18 cellular contexts compared by ENCODE assay signal in genomic region chr1:187229496-187229895, GRCh38.
"Had no signal": no experiment of that assay in that cellular context is flagged by ENCODE, and none has a peak within 500 bp of the region (broad histone marks: within the 10 kb centered on the region; RNA-seq: fewer than 3 reads in every experiment).

No MANE protein-coding gene starts in this region.

- H2AFZ ChIP-seq: hepatocyte had no signal

- H3K4me1 ChIP-seq: spleen, tibial artery had no signal

- H3K79me2 ChIP-seq: hepatocyte had no signal

- H3K27ac Mint-ChIP-seq: dendritic cell treated with granulocyte-macrophage colony-stimulating factor and Interleukin-4, amounts not matched to agents 40 ng/mL and 50 ng/mL, for 4 days; effector memory CD8-positive, alpha-beta T cell; naive thymus-derived CD8-positive, alpha-beta T cell; stimulated activated memory B cell treated with anti-CD40 and anti-IgM and Interleukin-4, amounts not matched to agents 10 μg/mL and 1 μg/mL and 100 μg/mL, for 72 hours; stimulated activated naive CD8-positive, alpha-beta T cell treated with anti-CD3 and anti-CD28 coated beads, Interleukin-15, Interleukin-2, amounts not matched to agents 100 ng/mL and 50 ng/mL, for 24 hours had no signal

- H3K9me3 ChIP-seq: mucosa of descending colon, neutrophil, spleen, tibial artery had no signal

- H3K4me2 ChIP-seq: hepatocyte had no signal

- H3K27ac ChIP-seq: hepatocyte, neutrophil, spleen, tibial artery had no signal

- H3K4me3 Mint-ChIP-seq: dendritic cell treated with granulocyte-macrophage colony-stimulating factor and Interleukin-4, amounts not matched to agents 40 ng/mL and 50 ng/mL, for 4 days; effector memory CD8-positive, alpha-beta T cell; naive thymus-derived CD8-positive, alpha-beta T cell; stimulated activated memory B cell treated with anti-CD40 and anti-IgM and Interleukin-4, amounts not matched to agents 10 μg/mL and 1 μg/mL and 100 μg/mL, for 72 hours; stimulated activated naive CD8-positive, alpha-beta T cell treated with anti-CD3 and anti-CD28 coated beads, Interleukin-15, Interleukin-2, amounts not matched to agents 100 ng/mL and 50 ng/mL, for 24 hours had no signal

- H3K4me1 Mint-ChIP-seq: naive thymus-derived CD8-positive, alpha-beta T cell; stimulated activated memory B cell treated with anti-CD40 and anti-IgM and Interleukin-4, amounts not matched to agents 10 μg/mL and 1 μg/mL and 100 μg/mL, for 72 hours had no signal

- DNase-seq: effector memory CD8-positive, alpha-beta T cell; foreskin melanocyte; head of caudate nucleus; left colon; mucosa of descending colon; naive thymus-derived CD8-positive, alpha-beta T cell; posterior cingulate gyrus; spleen; stimulated activated CD4-positive, alpha-beta T cell treated with anti-CD3 and anti-CD28 coated beads, Interleukin-15, amount 100 ng/mL, for 24 hours; stimulated activated CD4-positive, alpha-beta T cell treated with anti-CD3 and anti-CD28 coated beads, Interleukin-1b, Interleukin-23, amount 100 ng/mL, for 48 hours; stimulated activated CD4-positive, alpha-beta T cell treated with anti-CD3 and anti-CD28 coated beads, Interleukin-4, amount 100 ng/mL, for 24 hours; tibial artery had no signal

- H3K9me3 Mint-ChIP-seq: dendritic cell treated with granulocyte-macrophage colony-stimulating factor and Interleukin-4, amounts not matched to agents 40 ng/mL and 50 ng/mL, for 4 days; effector memory CD8-positive, alpha-beta T cell; stimulated activated naive CD8-positive, alpha-beta T cell treated with anti-CD3 and anti-CD28 coated beads, Interleukin-15, Interleukin-2, amounts not matched to agents 100 ng/mL and 50 ng/mL, for 24 hours had no signal

- H3K4me3 ChIP-seq: hepatocyte, mucosa of descending colon, spleen, tibial artery had no signal

- ATAC-seq: effector memory CD8-positive, alpha-beta T cell; left colon; mucosa of descending colon; naive thymus-derived CD8-positive, alpha-beta T cell; sciatic nerve; stimulated activated memory B cell treated with anti-CD40 and anti-IgM and Interleukin-4, amounts not matched to agents 10 μg/mL and 1 μg/mL and 100 μg/mL, for 72 hours had no signal

- H3K27me3 Mint-ChIP-seq: dendritic cell treated with granulocyte-macrophage colony-stimulating factor and Interleukin-4, amounts not matched to agents 40 ng/mL and 50 ng/mL, for 4 days; effector memory CD8-positive, alpha-beta T cell; stimulated activated memory B cell treated with anti-CD40 and anti-IgM and Interleukin-4, amounts not matched to agents 10 μg/mL and 1 μg/mL and 100 μg/mL, for 72 hours; stimulated activated naive CD8-positive, alpha-beta T cell treated with anti-CD3 and anti-CD28 coated beads, Interleukin-15, Interleukin-2, amounts not matched to agents 100 ng/mL and 50 ng/mL, for 24 hours had no signal

- H3K36me3 ChIP-seq: neutrophil, spleen, tibial artery had no signal

- H3K27me3 ChIP-seq: hepatocyte, neutrophil, spleen, tibial artery had no signal

- H3K36me3 Mint-ChIP-seq: naive thymus-derived CD8-positive, alpha-beta T cell; stimulated activated memory B cell treated with anti-CD40 and anti-IgM and Interleukin-4, amounts not matched to agents 10 μg/mL and 1 μg/mL and 100 μg/mL, for 72 hours had no signal
